In genomic region chr22:49992921-49993648, GRCh38 we compare ENCODE assay signal across 1 cellular context.
TF ChIP-seq lines count a peak whose summit lies in the region.

No MANE protein-coding gene starts in this region.

TF ChIP-seq in liver, 16 proteins besides CTCF, POLR2A, EP300 and RAD21 (continued from another document):
- TF ChIP-seq, protein P1, sequence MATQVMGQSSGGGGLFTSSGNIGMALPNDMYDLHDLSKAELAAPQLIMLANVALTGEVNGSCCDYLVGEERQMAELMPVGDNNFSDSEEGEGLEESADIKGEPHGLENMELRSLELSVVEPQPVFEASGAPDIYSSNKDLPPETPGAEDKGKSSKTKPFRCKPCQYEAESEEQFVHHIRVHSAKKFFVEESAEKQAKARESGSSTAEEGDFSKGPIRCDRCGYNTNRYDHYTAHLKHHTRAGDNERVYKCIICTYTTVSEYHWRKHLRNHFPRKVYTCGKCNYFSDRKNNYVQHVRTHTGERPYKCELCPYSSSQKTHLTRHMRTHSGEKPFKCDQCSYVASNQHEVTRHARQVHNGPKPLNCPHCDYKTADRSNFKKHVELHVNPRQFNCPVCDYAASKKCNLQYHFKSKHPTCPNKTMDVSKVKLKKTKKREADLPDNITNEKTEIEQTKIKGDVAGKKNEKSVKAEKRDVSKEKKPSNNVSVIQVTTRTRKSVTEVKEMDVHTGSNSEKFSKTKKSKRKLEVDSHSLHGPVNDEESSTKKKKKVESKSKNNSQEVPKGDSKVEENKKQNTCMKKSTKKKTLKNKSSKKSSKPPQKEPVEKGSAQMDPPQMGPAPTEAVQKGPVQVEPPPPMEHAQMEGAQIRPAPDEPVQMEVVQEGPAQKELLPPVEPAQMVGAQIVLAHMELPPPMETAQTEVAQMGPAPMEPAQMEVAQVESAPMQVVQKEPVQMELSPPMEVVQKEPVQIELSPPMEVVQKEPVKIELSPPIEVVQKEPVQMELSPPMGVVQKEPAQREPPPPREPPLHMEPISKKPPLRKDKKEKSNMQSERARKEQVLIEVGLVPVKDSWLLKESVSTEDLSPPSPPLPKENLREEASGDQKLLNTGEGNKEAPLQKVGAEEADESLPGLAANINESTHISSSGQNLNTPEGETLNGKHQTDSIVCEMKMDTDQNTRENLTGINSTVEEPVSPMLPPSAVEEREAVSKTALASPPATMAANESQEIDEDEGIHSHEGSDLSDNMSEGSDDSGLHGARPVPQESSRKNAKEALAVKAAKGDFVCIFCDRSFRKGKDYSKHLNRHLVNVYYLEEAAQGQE (IDR thresholded peaks at IDR 0.05) = no peak
